25 cellular contexts compared by ENCODE assay signal in the genomic region with DNA sequence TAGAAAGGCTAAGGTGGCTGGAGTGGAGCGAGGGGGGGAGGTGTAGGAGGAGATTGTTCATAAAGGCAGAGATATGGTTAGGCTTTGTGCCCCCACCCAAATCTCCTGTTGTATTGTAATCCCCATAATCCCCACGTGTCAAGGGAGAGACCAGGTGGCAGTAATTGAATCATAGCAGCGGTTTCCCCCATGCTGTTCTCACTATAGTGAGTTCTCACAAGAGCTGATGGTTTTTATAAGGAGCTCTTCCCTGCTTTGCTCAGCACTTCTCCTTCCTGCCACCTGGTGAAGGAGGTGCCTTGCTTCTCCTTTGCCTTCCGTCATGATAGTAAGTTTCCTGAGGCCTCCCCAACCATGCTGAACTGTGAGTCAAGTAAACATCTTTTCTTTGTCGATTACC.
"Had no signal": no experiment of that assay in that cellular context is flagged by ENCODE, and none has a peak within 500 bp of the region (broad histone marks: within the 10 kb centered on the region; RNA-seq: fewer than 3 reads in every experiment).

No MANE protein-coding gene starts in this region.

- H3K27me3 Mint-ChIP-seq: stimulated activated naive CD8-positive, alpha-beta T cell treated with anti-CD3 and anti-CD28 coated beads, Interleukin-15, amount 100 ng/mL, for 72 hours had no signal

- H3K4me3 Mint-ChIP-seq: activated CD4-positive, alpha-beta memory T cell treated with anti-CD3 and anti-CD28 coated beads for 36 hours; activated naive CD4-positive, alpha-beta T cell treated with anti-CD3 and anti-CD28 coated beads, Interleukin-2, amount 50 U/mL, for 24 hours; activated T-helper 1 cell treated with anti-CD3 and anti-CD28 coated beads, Interleukin-12 subunit alpha, Interleukin-12 subunit beta, Interleukin-2, Interleukin-4 antibody, amounts not matched to agents 30 ng/mL and 10 ng/mL and 1 ng/mL, durations not matched to agents 14 hours and 24 hours and 36 hours; natural killer cell treated with Interleukin-12 subunit alpha and Interleukin-12 subunit beta and Interleukin-15 and Interleukin-18, amount 100 ng/mL, for 72 hours; stimulated activated effector memory CD8-positive, alpha-beta T cell treated with anti-CD3 and anti-CD28 coated beads, Interleukin-12 subunit alpha, Interleukin-12 subunit beta, amount 100 ng/mL, for 72 hours; stimulated activated naive CD8-positive, alpha-beta T cell treated with anti-CD3 and anti-CD28 coated beads, Interleukin-15, amount 100 ng/mL, for 72 hours; T-helper 1 cell treated with Interleukin-12 subunit alpha and Interleukin-12 subunit beta and Interleukin-4 antibody, amounts not matched to agents 30 μg/mL and 1 μg/mL, for 36 hours had no signal

- H3K4me1 ChIP-seq: body of pancreas, foreskin keratinocyte, psoas muscle had no signal

- H3K9me3 Mint-ChIP-seq: activated CD4-positive, alpha-beta memory T cell treated with anti-CD3 and anti-CD28 coated beads for 36 hours; activated naive CD4-positive, alpha-beta T cell treated with anti-CD3 and anti-CD28 coated beads, Interleukin-2, amount 50 U/mL, for 24 hours had no signal

- H3K9me3 ChIP-seq: body of pancreas, neutrophil, ovary, psoas muscle, suprapubic skin, tibial nerve had no signal

- ATAC-seq: body of pancreas; foreskin keratinocyte; natural killer cell treated with Interleukin-12 subunit alpha and Interleukin-12 subunit beta and Interleukin-15 and Interleukin-18, amount 100 ng/mL, for 72 hours; psoas muscle; stimulated activated effector memory CD8-positive, alpha-beta T cell treated with anti-CD3 and anti-CD28 coated beads, Interleukin-12 subunit alpha, Interleukin-12 subunit beta, amount 100 ng/mL, for 72 hours; stimulated activated naive CD8-positive, alpha-beta T cell treated with anti-CD3 and anti-CD28 coated beads, Interleukin-15, amount 100 ng/mL, for 72 hours had no signal

- H3K36me3 Mint-ChIP-seq: activated CD4-positive, alpha-beta memory T cell treated with anti-CD3 and anti-CD28 coated beads for 36 hours; stimulated activated effector memory CD8-positive, alpha-beta T cell treated with anti-CD3 and anti-CD28 coated beads, Interleukin-12 subunit alpha, Interleukin-12 subunit beta, amount 100 ng/mL, for 72 hours had no signal

- DNase-seq: activated CD4-positive, alpha-beta memory T cell treated with anti-CD3 and anti-CD28 coated beads for 36 hours; activated CD4-positive, alpha-beta T cell treated with anti-CD3 and anti-CD28 coated beads for 48 hours; activated CD4-positive, CD25-positive, alpha-beta regulatory T cell; activated gamma-delta T cell; anterior cingulate cortex; body of pancreas; erythroblast; foreskin keratinocyte; kidney glomerular epithelial cell; left ventricle myocardium superior; mammary epithelial cell; psoas muscle; right cardiac atrium; stimulated activated naive CD8-positive, alpha-beta T cell treated with anti-CD3 and anti-CD28 coated beads, Interleukin-15, amount 100 ng/mL, for 72 hours; T1000 had no signal

- H3K27me3 ChIP-seq: body of pancreas, cardiac muscle cell, foreskin keratinocyte, neutrophil, ovary, suprapubic skin, tibial nerve had no signal

- H3K4me3 ChIP-seq: body of pancreas, cardiac muscle cell, ovary, psoas muscle, suprapubic skin, tibial nerve had no signal

- H3K27ac Mint-ChIP-seq: activated CD4-positive, alpha-beta memory T cell treated with anti-CD3 and anti-CD28 coated beads for 36 hours; activated naive CD4-positive, alpha-beta T cell treated with anti-CD3 and anti-CD28 coated beads, Interleukin-2, amount 50 U/mL, for 24 hours; activated T-helper 1 cell treated with anti-CD3 and anti-CD28 coated beads, Interleukin-12 subunit alpha, Interleukin-12 subunit beta, Interleukin-2, Interleukin-4 antibody, amounts not matched to agents 30 ng/mL and 10 ng/mL and 1 ng/mL, durations not matched to agents 14 hours and 24 hours and 36 hours; natural killer cell treated with Interleukin-12 subunit alpha and Interleukin-12 subunit beta and Interleukin-15 and Interleukin-18, amount 100 ng/mL, for 72 hours; stimulated activated effector memory CD8-positive, alpha-beta T cell treated with anti-CD3 and anti-CD28 coated beads, Interleukin-12 subunit alpha, Interleukin-12 subunit beta, amount 100 ng/mL, for 72 hours; stimulated activated naive CD8-positive, alpha-beta T cell treated with anti-CD3 and anti-CD28 coated beads, Interleukin-15, amount 100 ng/mL, for 72 hours; T-helper 1 cell treated with Interleukin-12 subunit alpha and Interleukin-12 subunit beta and Interleukin-4 antibody, amounts not matched to agents 30 μg/mL and 1 μg/mL, for 36 hours had no signal

- H3K27ac ChIP-seq: body of pancreas, cardiac muscle cell, foreskin keratinocyte, neutrophil, ovary, psoas muscle, suprapubic skin, tibial nerve had no signal

- H3K4me1 Mint-ChIP-seq: activated naive CD4-positive, alpha-beta T cell treated with anti-CD3 and anti-CD28 coated beads, Interleukin-2, amount 50 U/mL, for 24 hours; stimulated activated effector memory CD8-positive, alpha-beta T cell treated with anti-CD3 and anti-CD28 coated beads, Interleukin-12 subunit alpha, Interleukin-12 subunit beta, amount 100 ng/mL, for 72 hours had no signal

- H3K36me3 ChIP-seq: cardiac muscle cell, neutrophil, ovary, suprapubic skin, tibial nerve had no signal
